ENCODE assay signal across 19 cellular contexts in genomic region chr9:90033030-90033650, GRCh38.
DNase-seq lines count a peak whose midpoint lies in the region; ATAC-seq and TF ChIP-seq lines count a peak whose summit lies in the region.
"Had no signal": no experiment of that assay in that cellular context is flagged by ENCODE, and none has a peak within 500 bp of the region (broad histone marks: within the 10 kb centered on the region; RNA-seq: fewer than 3 reads in every experiment).

No MANE protein-coding gene starts in this region.

- WGBS in spleen, 5 donors = 89 to 97% (median 91%) methylated on average over 7 of the region's 7 CpGs

- intact Hi-C loops in spleen (cut with DNase I; ENCODE audit: low total_unique reads) (no loop called here), colonic mucosa (cut with DNase I) (no loop called here)

- no peak overlapping the region for H3K9ac ChIP-seq in colonic mucosa (ENCODE audit: low read depth in 2 of 2, low read length in 2 of 2)

- no peaks in the 10 kb centered on the region for H3K27me3 ChIP-seq in spleen (replicated peaks in 1 of 7)
- no peaks in the 10 kb centered on the region for H3K27me3 ChIP-seq in colonic mucosa
- H3K27me3 ChIP-seq: BE2C, SJCRH30 had no signal

- no peak overlapping the region for H3K4me3 ChIP-seq in spleen
- no peak overlapping the region for H3K4me3 ChIP-seq in colonic mucosa
- H3K4me3 ChIP-seq: PC-9, SJCRH30 had no signal

- H3K36me3 ChIP-seq in spleen = no peaks in the 10 kb centered on the region
- no peaks in the 10 kb centered on the region for H3K36me3 ChIP-seq in colonic mucosa
- H3K36me3 ChIP-seq: BE2C, SJCRH30 had no signal

- ATAC-seq in left lobe of liver = peak; percentile 75
- ATAC-seq: Right ventricle myocardium inferior, SK-N-SH treated with all-trans-retinoic acid at 6 μM for 48 hours had no signal

- H3K9me3 ChIP-seq in spleen (no peaks in the 10 kb centered on the region), colonic mucosa (no peaks in the 10 kb centered on the region)
- H3K9me3 ChIP-seq: BE2C, SJCRH30 had no signal

- no peak for TF ChIP-seq POLR2A in spleen (IDR thresholded peaks at IDR 0.05)

- H3K27ac ChIP-seq in spleen (no peak overlapping the region), colonic mucosa (no peak overlapping the region)
- H3K27ac ChIP-seq: PC-9 had no signal

- H3K4me1 ChIP-seq in spleen (no peaks in the 10 kb centered on the region), colonic mucosa (no peaks in the 10 kb centered on the region)
- H3K4me1 ChIP-seq: BE2C had no signal

- TF ChIP-seq CTCF in spleen (IDR thresholded peaks at IDR 0.05 in 8 of 11, conservative IDR thresholded peaks at IDR 0.05 in 3 of 11) (no peak), colonic mucosa (IDR thresholded peaks at IDR 0.05) (no peak)

- DNase-seq in MV-4-11 (lab: John Stamatoyannopoulos, UW) (peak; percentile 0), NCI-H2029 treated with DMSO at 0.1 percent for 48 hours (lab: John Stamatoyannopoulos, UW) (peak; percentile 21), left lobe of liver (ENCODE audit: low spot score) (peak; percentile 55), spleen (peak; percentile 35), NCI-H526 (lab: John Stamatoyannopoulos, UW) (no peak), colonic mucosa (no peak), H4 (ENCODE audit: low spot score) (no peak)
- DNase-seq: BE2C; CD8-positive, alpha-beta memory T cell; DND-41; Karpas-422; NCI-H1105 treated with DMSO at 0.1 percent for 48 hours; NCI-H2171 treated with DMSO at 0.1 percent for 48 hours; NCI-H345; NCI-H524 treated with DMSO at 0.1 percent for 48 hours; PC-9 had no signal

Comparison
In these comparisons a context has a peak if more than half of its experiments do, and no peak if none do; other contexts are left out.
1. DNase-seq: peak in MV-4-11 (single experiment), NCI-H2029 treated with DMSO at 0.1 percent for 48 hours (single experiment), left lobe of liver (single experiment) and spleen (single experiment); none in NCI-H526 (0 of 2), colonic mucosa (single experiment) and H4 (single experiment).